ENCODE assay signal across 13 cellular contexts in genomic region chr2:143282684-143283083, GRCh38.
DNase-seq lines count a peak whose midpoint lies in the region; ATAC-seq and TF ChIP-seq lines count a peak whose summit lies in the region.
"Had no signal": no experiment of that assay in that cellular context is flagged by ENCODE, and none has a peak within 500 bp of the region (broad histone marks: within the 10 kb centered on the region; RNA-seq: fewer than 3 reads in every experiment).

No MANE protein-coding gene starts in this region.

- no peak overlapping the region for H3K4me2 ChIP-seq in fibroblast of lung (ENCODE audit: extremely low read depth, insufficient read depth, low read length)

- no peak for DNase-seq in GM10266 (ENCODE audit: extremely low spot score)
- peak; percentile 29 for DNase-seq in SK-MEL-5 (ENCODE audit: low read depth, low spot score)
- DNase-seq in fibroblast of lung (ENCODE audit: low read depth in 2 of 2): no peak
- DNase-seq in cerebellar nuclear complex (lab: John Stamatoyannopoulos, UW): no peak
- DNase-seq in ureter (ENCODE audit: low spot score): no peak
- DNase-seq: activated gamma-delta T cell treated with Interleukin-2 at 50 U/mL for 16 hours, Calu3, NCI-H1436 treated with DMSO at 0.1 percent for 48 hours had no signal

- no peaks in the 10 kb centered on the region for H3K4me1 ChIP-seq in fibroblast of lung (ENCODE audit: control insufficient read depth, extremely low read depth, insufficient read depth, low read length)
- H3K4me1 ChIP-seq: SJCRH30 had no signal

- H3K9ac ChIP-seq in fibroblast of lung (ENCODE audit: insufficient read depth, low read length): no peak overlapping the region

- no peaks in the 10 kb centered on the region for H3K79me2 ChIP-seq in fibroblast of lung (ENCODE audit: control insufficient read depth, insufficient read depth, low read length)

- no peaks in the 10 kb centered on the region for H3K36me3 ChIP-seq in fibroblast of lung (ENCODE audit: control insufficient read depth, insufficient read depth, low read length)
- H3K36me3 ChIP-seq: SJCRH30, thoracic aorta had no signal

- H3K4me3 ChIP-seq in fibroblast of lung (replicated peaks in 1 of 4; ENCODE audit: control extremely low read depth in 1 of 4, insufficient read depth in 1 of 4, low read depth in 3 of 4, low read length in 4 of 4): no peak overlapping the region
- H3K4me3 ChIP-seq: SJCRH30, thoracic aorta had no signal

- no peaks in the 10 kb centered on the region for H3K27me3 ChIP-seq in fibroblast of lung (ENCODE audit: control insufficient read depth, insufficient read depth, low read length)
- H3K27me3 ChIP-seq: SJCRH30 had no signal

- no peak for ATAC-seq in GM19351 (IDR thresholded peaks at IDR 0.05; ENCODE audit: unreplicated experiment)
- no peak for ATAC-seq in GM19035 (IDR thresholded peaks at IDR 0.05; ENCODE audit: unreplicated experiment)

- H3K27ac ChIP-seq in 22Rv1: no peak overlapping the region
- no peak overlapping the region for H3K27ac ChIP-seq in fibroblast of lung (ENCODE audit: insufficient read depth, low read length)
- H3K27ac ChIP-seq: SJCRH30, thoracic aorta had no signal

- no peaks in the 10 kb centered on the region for H3K9me3 ChIP-seq in fibroblast of lung (ENCODE audit: control insufficient read depth, insufficient read depth, low read depth, low read length)
- H3K9me3 ChIP-seq: SJCRH30, thoracic aorta had no signal

- TF ChIP-seq CTCF in 22Rv1 (IDR thresholded peaks at IDR 0.05): 0 out of 2 replicates have a peak, but pooled peaks have one; percentile 8
- TF ChIP-seq CTCF in GM10266 (IDR thresholded peaks at IDR 0.05; ENCODE audit: control insufficient read depth, insufficient read depth, low read depth, missing control alignments): peak; percentile 32
- peak; percentile 16 to 29 for TF ChIP-seq CTCF in fibroblast of lung (conservative IDR thresholded peaks at IDR 0.05 in 1 of 2, IDR thresholded peaks at IDR 0.05 in 1 of 2; ENCODE audit: low read depth in 1 of 2, low read length in 2 of 2)

- no peaks in the 10 kb centered on the region for H4K20me1 ChIP-seq in fibroblast of lung (ENCODE audit: control insufficient read depth, extremely low read depth, insufficient read depth, low read length)

- H2AFZ ChIP-seq in fibroblast of lung (ENCODE audit: low read length): no peak overlapping the region

- in situ Hi-C loops in SK-MEL-5 (cut with HindIII; ENCODE audit: low pct_unique_long_range_greater_than_20kb, low sequenced_read_pairs): no loop called here
